8 cellular contexts compared by ENCODE assay signal in genomic region chr5:472656-473343, GRCh38. TPM values are rescaled to one million over a fixed set of nuclear protein-coding genes. Genes with fewer than 3 reads are reported as not detected.
DNase-seq lines count a peak whose midpoint lies in the region; FAIRE-seq and TF ChIP-seq lines count a peak whose summit lies in the region.

No MANE protein-coding gene starts in this region.

- H3K4me1 ChIP-seq in SJCRH30 (no peaks in the 10 kb centered on the region), neutrophil (ENCODE audit: control insufficient read depth in 1 of 2, insufficient read depth in 1 of 2, low read depth in 1 of 2, low read length in 1 of 2) (peaks cover 19 to 24% of the 10 kb centered on the region in 2 experiments), subcutaneous abdominal adipose tissue (ENCODE audit: control insufficient read depth in 5 of 5, insufficient read depth in 5 of 5, low read length in 5 of 5) (peaks cover 0 to 44% (median 36%) of the 10 kb centered on the region in 5 donors)

- no peaks in the 10 kb centered on the region for H3K27me3 ChIP-seq in SJCRH30
- peaks cover 45% of the 10 kb centered on the region for H3K27me3 ChIP-seq in neutrophil
- H3K27me3 ChIP-seq in subcutaneous abdominal adipose tissue (ENCODE audit: control insufficient read depth in 5 of 5, insufficient read depth in 4 of 5, low read length in 5 of 5), result peaks cover 22 to 32% (median 24%) of the 10 kb centered on the region in 5 donors

- H3K36me3 ChIP-seq in SJCRH30 (no peaks in the 10 kb centered on the region), neutrophil (peaks cover 28% of the 10 kb centered on the region), subcutaneous abdominal adipose tissue (ENCODE audit: control insufficient read depth in 5 of 5, insufficient read depth in 5 of 5, low read length in 5 of 5) (peaks cover 0 to 12% (median 4%) of the 10 kb centered on the region in 5 donors)

- H3K9ac ChIP-seq in subcutaneous abdominal adipose tissue (ENCODE audit: low read length in 5 of 5), result peak overlapping the region in 4 of 5 donors; percentile 79 to 89 (median 84)

- DNase-seq in ELR (ENCODE audit: low read depth) (peak; percentile 86), H4 (ENCODE audit: low spot score) (peak; percentile 67), LoVo (ENCODE audit: low spot score) (peak; percentile 93), SJCRH30 (peak; percentile 67 to 73), frontal cortex (ENCODE audit: low spot score in 2 of 2) (peak; percentile 100)
- DNase-seq in activated naive CD4-positive, alpha-beta T cell (lab: John Stamatoyannopoulos, UW), result peak; percentile 78 to 88 (median 80)

- no peak for FAIRE-seq in frontal cortex (lab: Jason Lieb, UNC)

- peak; percentile 32 for TF ChIP-seq CTCF in neutrophil (IDR thresholded peaks at IDR 0.05)

- no peaks in the 10 kb centered on the region for H3K9me3 ChIP-seq in SJCRH30 (replicated peaks)
- no peaks in the 10 kb centered on the region for H3K9me3 ChIP-seq in neutrophil
- H3K9me3 ChIP-seq in subcutaneous abdominal adipose tissue (ENCODE audit: control insufficient read depth in 5 of 5, low read length in 5 of 5), result no peaks in the 10 kb centered on the region

- H3K27ac ChIP-seq in SJCRH30 (peak overlapping the region; percentile 87), neutrophil (peak overlapping the region; percentile 68), subcutaneous abdominal adipose tissue (ENCODE audit: low read depth, low read length) (peak overlapping the region; percentile 30)

- H3K4me3 ChIP-seq in SJCRH30, result peak overlapping the region; percentile 87
- peak overlapping the region; percentile 70 to 98 for H3K4me3 ChIP-seq in neutrophil (ENCODE audit: low read depth in 1 of 2, low read length in 1 of 2)
- H3K4me3 ChIP-seq in subcutaneous abdominal adipose tissue (ENCODE audit: low read depth in 1 of 5, low read length in 5 of 5), result peak overlapping the region in 4 of 5 donors; percentile 66 to 79 (median 76)

RNA-seq across cellular contexts. Expression of gene EXOC3, which starts 29.8 kb away (rescaled TPM):
- 34.3 and 42.4 TPM in 2 replicates for total RNA-seq in H4 (2014; rRNA removed; shearing (Covaris generic))
- 10.2 and 10.4 TPM in 2 replicates for total RNA-seq in SJCRH30 (2014; rRNA removed; shearing (Covaris generic))
- total RNA-seq in frontal cortex, result 22.4 TPM

RNA-seq across cellular contexts. Expression of gene SLC9A3, which starts 51.4 kb away (rescaled TPM):
- 2.3 and 2.9 TPM in 2 replicates for total RNA-seq in H4 (2014; rRNA removed; shearing (Covaris generic))
- total RNA-seq in SJCRH30 (2014; rRNA removed; shearing (Covaris generic)), result 2.4 and 2.5 TPM in 2 replicates
- total RNA-seq in frontal cortex, result 1.2 TPM

Comparison
In these comparisons a context has a peak if more than half of its experiments do, and no peak if none do; other contexts are left out.
1. Peak in every context shown above with its lines: DNase-seq, H3K4me3 ChIP-seq and H3K27ac ChIP-seq.
2. H3K27ac ChIP-seq: peak in every context shown above with its lines; median percentile 87 in SJCRH30; 68 in neutrophil; 30 in subcutaneous abdominal adipose tissue.